23 cellular contexts compared by ENCODE assay signal in genomic region chr1:34409689-34410229, GRCh38.
"Had no signal": no experiment of that assay in that cellular context is flagged by ENCODE, and none has a peak within 500 bp of the region (broad histone marks: within the 10 kb centered on the region; RNA-seq: fewer than 3 reads in every experiment).

No MANE protein-coding gene starts in this region.

- H3K9me3 ChIP-seq: esophagus squamous epithelium had no signal

- H3K4me3 ChIP-seq: esophagus squamous epithelium, gastroesophageal sphincter had no signal

- H3K4me1 ChIP-seq: gastroesophageal sphincter had no signal

- H3K36me3 ChIP-seq: brain microvascular endothelial cell, esophagus squamous epithelium, gastroesophageal sphincter, WERI-Rb-1 had no signal

- DNase-seq: activated B cell treated with CpG ODN at 0.5 μM for 24 hours; activated CD4-positive, alpha-beta T cell treated with anti-CD3 and anti-CD28 coated beads for 48 hours; activated CD4-positive, alpha-beta T cell treated with anti-CD3 and anti-CD28 coated beads, Interleukin-2, amount 50 U/mL, for 1 hour; activated CD4-positive, alpha-beta T cell treated with anti-CD3 and anti-CD28 coated beads, Interleukin-2, amount 50 U/mL, for 48 hours; activated CD8-positive, alpha-beta memory T cell treated with anti-CD3 and anti-CD28 coated beads for 24 hours; activated CD8-positive, alpha-beta T cell treated with anti-CD3 and anti-CD28 coated beads for 36 hours; activated effector memory CD4-positive, alpha-beta T cell treated with Interleukin-2 at 50 U/mL for 16 hours; activated gamma-delta T cell treated with Interleukin-2 at 50 U/mL for 16 hours; activated naive CD4-positive, alpha-beta T cell treated with anti-CD3 and anti-CD28 coated beads, Interleukin-2, amount 50 U/mL, for 16 hours; activated naive CD4-positive, alpha-beta T cell treated with Interleukin-2 at 50 U/mL for 16 hours; activated T-cell treated with anti-CD3 and anti-CD28 coated beads, Interleukin-2, amount 50 U/mL, for 4 hours; amniotic stem cell; anterior cingulate cortex; brain microvascular endothelial cell; effector memory CD4-positive, alpha-beta T cell; erythroblast; esophagus squamous epithelium; foreskin melanocyte; T-helper 1 cell; T-helper 17 cell; T1000; WERI-Rb-1 had no signal

- H3K27me3 ChIP-seq: brain microvascular endothelial cell, esophagus squamous epithelium had no signal

- H3K27ac ChIP-seq: brain microvascular endothelial cell, esophagus squamous epithelium, gastroesophageal sphincter, WERI-Rb-1 had no signal
